Comparison of ENCODE assay signal across 8 cellular contexts in the genomic region with DNA sequence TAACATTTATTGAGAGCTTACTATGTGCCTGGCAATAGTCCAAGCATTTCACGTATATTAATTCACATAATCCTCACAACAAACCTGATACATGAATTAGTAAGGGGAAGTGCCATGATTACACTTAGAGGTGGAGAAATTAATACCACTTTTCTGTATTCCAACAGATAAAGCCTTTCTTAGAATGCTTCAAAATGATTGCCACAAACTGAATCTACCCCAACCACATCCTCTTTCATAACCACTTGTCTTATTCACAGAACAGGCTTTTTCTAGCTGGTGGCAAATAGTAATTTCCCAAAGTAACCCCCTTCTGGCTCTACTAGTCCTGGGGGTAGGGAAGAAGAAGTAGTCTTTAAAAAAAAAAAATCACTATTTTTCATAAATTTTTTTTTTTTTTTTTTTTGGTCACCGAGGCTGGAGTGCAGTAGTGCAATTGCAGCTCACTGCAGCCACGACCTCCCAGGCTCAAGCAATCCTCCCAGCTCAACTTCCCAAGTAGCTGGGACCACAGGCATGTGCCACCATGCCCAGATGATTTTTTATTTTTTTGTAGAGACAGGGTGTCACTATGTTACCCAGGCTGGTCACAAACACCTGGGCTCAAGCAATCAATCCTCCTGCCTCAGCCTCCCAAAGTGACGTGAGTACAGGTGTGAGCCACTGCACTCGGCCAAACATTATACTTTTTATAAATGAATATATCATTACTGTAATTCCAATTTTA. TPM values are rescaled to one million over a fixed set of nuclear protein-coding genes. Genes with fewer than 3 reads are reported as not detected.
A peak's percentile ranks its signal among the peaks of the same experiment; 100 is the strongest.
DNase-seq lines count a peak whose midpoint lies in the region; ATAC-seq and TF ChIP-seq lines count a peak whose summit lies in the region.

No MANE protein-coding gene starts in this region.

- H3K27me3 ChIP-seq in heart right ventricle (no peaks in the 10 kb centered on the region), testis (no peaks in the 10 kb centered on the region)

- ATAC-seq in heart right ventricle (no peak), HG03066 (IDR thresholded peaks at IDR 0.05; ENCODE audit: low read depth, unreplicated experiment) (peak; percentile 52), T-helper 17 cell (peak; percentile 84)

- H3K4me3 ChIP-seq in heart right ventricle (no peak overlapping the region), testis (no peak overlapping the region)

- H3K4me1 Mint-ChIP-seq in T-helper 17 cell (peaks cover 14% of the 10 kb centered on the region), nephron progenitor cell (no peaks in the 10 kb centered on the region)

- intact Hi-C loops in heart right ventricle (cut with DNase I) (no loop called here), cardiac septum (cut with DNase I) (no loop called here), testis (cut with DNase I; ENCODE audit: low total_unique reads) (no loop called here)

- H3K4me3 Mint-ChIP-seq in T-helper 17 cell (peak overlapping the region; percentile 47), nephron progenitor cell (no peak overlapping the region)

- H3K9me3 Mint-ChIP-seq in nephron progenitor cell: no peaks in the 10 kb centered on the region

- H3K27ac Mint-ChIP-seq in T-helper 17 cell (no peak overlapping the region), nephron progenitor cell (no peak overlapping the region)

- H3K9me3 ChIP-seq in heart right ventricle (no peaks in the 10 kb centered on the region), T-helper 17 cell (ENCODE audit: control insufficient read depth, low read length, poor library complexity, severe bottlenecking) (no peaks in the 10 kb centered on the region), testis (no peaks in the 10 kb centered on the region)

- H3K27me3 Mint-ChIP-seq in T-helper 17 cell (no peaks in the 10 kb centered on the region), nephron progenitor cell (ENCODE audit: low read depth, poor library complexity) (peaks cover 2% of the 10 kb centered on the region)

- TF ChIP-seq POLR2A in testis (IDR thresholded peaks at IDR 0.05): no peak

- WGBS in heart right ventricle, 2 donors: 89 to 93% methylated on average over 5 of the region's 5 CpGs
- WGBS in testis, 2 donors: 86 to 92% methylated on average over 5 of the region's 5 CpGs

- DNase-seq in heart right ventricle (no peak), cardiac septum (ENCODE audit: low spot score) (no peak), T-helper 17 cell (no peak), testis (no peak), nephron progenitor cell (no peak), NCI-H345 treated with DMSO at 0.1 percent for 48 hours (lab: John Stamatoyannopoulos, UW; ENCODE audit: unreplicated experiment) (no peak), NCI-H345 (lab: John Stamatoyannopoulos, UW) (no peak)

- peak overlapping the region in 8 of 10 donors; percentile 45 to 85 (median 76) for H3K27ac ChIP-seq in heart right ventricle
- no peak overlapping the region for H3K27ac ChIP-seq in testis

- H3K36me3 ChIP-seq in heart right ventricle: no peaks in the 10 kb centered on the region
- no peaks in the 10 kb centered on the region for H3K36me3 ChIP-seq in testis (ENCODE audit: low read depth, missing control alignments)

- H3K36me3 Mint-ChIP-seq in T-helper 17 cell (ENCODE audit: low read depth) (no peaks in the 10 kb centered on the region), nephron progenitor cell (ENCODE audit: low read depth) (no peaks in the 10 kb centered on the region)

- TF ChIP-seq CTCF in heart right ventricle (IDR thresholded peaks at IDR 0.05) (no peak), testis (IDR thresholded peaks at IDR 0.05) (no peak), nephron progenitor cell (IDR thresholded peaks at IDR 0.05) (no peak)

- H3K4me1 ChIP-seq in heart right ventricle (peaks cover 0 to 59% (median 14%) of the 10 kb centered on the region in 9 donors), testis (no peaks in the 10 kb centered on the region)

RNA-seq across cellular contexts. Expression of a gene that starts 59.0 kb away (rescaled TPM):
- total RNA-seq in heart right ventricle (10 to 100 TPM; 13.4 to 28.8 (median 19.3) TPM), cardiac septum (24.2 TPM), T-helper 17 cell (10 to 100 TPM; 63.1 to 63.3 TPM), testis (10 to 100 TPM; 72.4 to 82.2 TPM)
- polyA plus RNA-seq in heart right ventricle (10 to 100 TPM in 1 of 2 donors, 1 to 10 TPM in 1; 3.0 to 13.1 TPM), testis (ENCODE audit: insufficient read depth, low read depth, low replicate concordance) (50.4 TPM)

Comparison
In these comparisons a context has a peak if more than half of its experiments do, and no peak if none do; other contexts are left out.
1. ATAC-seq: peak in HG03066 (single experiment) and T-helper 17 cell (single experiment); none in heart right ventricle (0 of 8).
2. H3K27ac ChIP-seq: peak in heart right ventricle (8 of 10); none in testis (0 of 2).